9 cellular contexts compared by ENCODE assay signal in genomic region chr4:7186081-7186480, GRCh38. TPM values are rescaled to one million over a fixed set of nuclear protein-coding genes. Genes with fewer than 3 reads are reported as not detected.
DNase-seq lines count a peak whose midpoint lies in the region; ATAC-seq and TF ChIP-seq lines count a peak whose summit lies in the region.
"Had no signal": no experiment of that assay in that cellular context is flagged by ENCODE, and none has a peak within 500 bp of the region (broad histone marks: within the 10 kb centered on the region; RNA-seq: fewer than 3 reads in every experiment).

No MANE protein-coding gene starts in this region.

- DNase-seq in BE2C (peak; percentile 61), GM12864 (ENCODE audit: low read depth) (no peak), left lung (peak; percentile 30 to 47), AG08396 (ENCODE audit: low spot score) (no peak)
- DNase-seq in activated CD4-positive, CD25-positive, alpha-beta regulatory T cell (lab: John Stamatoyannopoulos, UW) = no peak
- DNase-seq: transverse colon had no signal

- no peaks in the 10 kb centered on the region for H3K9me3 ChIP-seq in BE2C
- H3K9me3 ChIP-seq in left lung = no peaks in the 10 kb centered on the region
- H3K9me3 ChIP-seq: transverse colon had no signal

- no peak overlapping the region for H3K27ac ChIP-seq in VCaP
- H3K27ac ChIP-seq in left lung = no peak overlapping the region
- H3K27ac ChIP-seq: transverse colon had no signal

- H3K36me3 ChIP-seq in BE2C (no peaks in the 10 kb centered on the region), left lung (no peaks in the 10 kb centered on the region)
- H3K36me3 ChIP-seq: transverse colon had no signal

- intact Hi-C loops in left lung (cut with DNase I) = no loop called here

- TF ChIP-seq CTCF in BE2C (IDR thresholded peaks at IDR 0.05; ENCODE audit: low read depth, low read length) (peak; percentile 54), GM12864 (IDR thresholded peaks at IDR 0.05; ENCODE audit: low read depth, low read length, missing control alignments) (peak; percentile 55), VCaP (conservative IDR thresholded peaks at IDR 0.05) (peak; percentile 58), left lung (IDR thresholded peaks at IDR 0.05) (no peak)

- ATAC-seq in left lung (peak; percentile 52), HG03520 (IDR thresholded peaks at IDR 0.05; ENCODE audit: unreplicated experiment) (no peak), GM18870 (IDR thresholded peaks at IDR 0.05; ENCODE audit: unreplicated experiment) (no peak)

- no peak overlapping the region for H3K4me3 ChIP-seq in BE2C (ENCODE audit: low read depth, low read length)
- no peak overlapping the region for H3K4me3 ChIP-seq in GM12864 (ENCODE audit: low read depth, low read length)
- no peak overlapping the region for H3K4me3 ChIP-seq in left lung
- H3K4me3 ChIP-seq: transverse colon had no signal

- H3K4me1 ChIP-seq in BE2C = no peaks in the 10 kb centered on the region
- no peaks in the 10 kb centered on the region for H3K4me1 ChIP-seq in left lung
- H3K4me1 ChIP-seq: transverse colon had no signal

- peaks cover 42% of the 10 kb centered on the region for H3K27me3 ChIP-seq in BE2C
- H3K27me3 ChIP-seq in left lung = peaks cover 8 to 56% of the 10 kb centered on the region in 2 donors

RNA-seq across cellular contexts. Expression of gene SORCS2, which starts 6.3 kb away (rescaled TPM):
- polyA plus RNA-seq in BE2C (2012; ENCODE audit: insufficient read depth, insufficient read length, low read depth) = 0.09 TPM
- 1 to 10 TPM; 6.5 to 9.6 TPM for total RNA-seq in left lung

Comparison
In these comparisons a context has a peak if more than half of its experiments do, and no peak if none do; other contexts are left out.
1. DNase-seq: peak in BE2C (single experiment) and left lung (2 of 2); none in GM12864 (single experiment), activated CD4-positive, CD25-positive, alpha-beta regulatory T cell (0 of 4) and AG08396 (single experiment).
2. CTCF ChIP-seq: peak in BE2C (single experiment), GM12864 (single experiment) and VCaP (single experiment); none in left lung (0 of 2).